Comparison of ENCODE assay signal across 10 cellular contexts in the genomic region with DNA sequence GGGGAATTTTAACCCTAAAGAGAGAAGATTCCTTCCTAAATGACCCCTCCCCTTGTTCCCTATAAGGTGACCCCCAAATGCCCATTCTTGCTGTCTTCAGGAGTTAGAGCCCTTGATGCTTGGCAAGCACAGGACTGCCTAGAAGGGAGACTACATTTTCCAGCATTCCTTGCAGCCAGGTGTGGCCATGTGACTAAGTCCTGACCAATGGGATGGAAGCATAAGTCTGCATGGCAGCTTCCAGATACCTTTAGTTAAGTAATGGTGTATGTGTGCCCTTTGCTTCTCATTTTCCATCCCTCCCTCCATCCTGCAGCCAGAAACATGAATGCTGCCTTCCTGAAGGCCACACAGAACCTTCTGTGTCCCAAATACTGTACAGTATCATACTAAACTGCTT. TPM values are rescaled to one million over a fixed set of nuclear protein-coding genes. Genes with fewer than 3 reads are reported as not detected.
DNase-seq lines count a peak whose midpoint lies in the region; ATAC-seq and TF ChIP-seq lines count a peak whose summit lies in the region.
"Had no signal": no experiment of that assay in that cellular context is flagged by ENCODE, and none has a peak within 500 bp of the region (broad histone marks: within the 10 kb centered on the region; RNA-seq: fewer than 3 reads in every experiment).

No MANE protein-coding gene starts in this region.

- H3K27ac ChIP-seq in endodermal cell (ENCODE audit: low read depth, low read length): no peak overlapping the region

- TF ChIP-seq CTCF in endodermal cell (conservative IDR thresholded peaks at IDR 0.05) (no peak), HFFc6 (IDR thresholded peaks at IDR 0.05) (no peak), foreskin fibroblast (IDR thresholded peaks at IDR 0.05; ENCODE audit: low read depth, low read length) (no peak)

- no peaks in the 10 kb centered on the region for H3K27me3 ChIP-seq in endodermal cell (ENCODE audit: control insufficient read depth, insufficient read depth, low read length, poor library complexity, severe bottlenecking)

- no peaks in the 10 kb centered on the region for H3K36me3 Mint-ChIP-seq in endodermal cell (ENCODE audit: low read depth)
- no peaks in the 10 kb centered on the region for H3K36me3 Mint-ChIP-seq in HFFc6 (ENCODE audit: low read depth)

- H3K27me3 Mint-ChIP-seq in endodermal cell (ENCODE audit: insufficient read depth) (peaks cover 11% of the 10 kb centered on the region), HFFc6 (ENCODE audit: insufficient read depth) (peaks cover 8% of the 10 kb centered on the region)

- no peaks in the 10 kb centered on the region for H3K36me3 ChIP-seq in endodermal cell (ENCODE audit: control insufficient read depth, insufficient read depth, low read length)

- no peak overlapping the region for H3K9ac ChIP-seq in endodermal cell (ENCODE audit: extremely low read depth, low read length, poor library complexity, severe bottlenecking)

- DNase-seq in COLO668 (lab: John Stamatoyannopoulos, UW; ENCODE audit: unreplicated experiment) (peak; percentile 20), H4 (ENCODE audit: low spot score) (peak; percentile 44), NCI-H510A (lab: John Stamatoyannopoulos, UW) (peak; percentile 41), endodermal cell (peak; percentile 81), HFFc6 (no peak), foreskin fibroblast (no peak)
- DNase-seq: left cardiac atrium had no signal

- no peak overlapping the region for H3K4me3 Mint-ChIP-seq in endodermal cell
- H3K4me3 Mint-ChIP-seq in HFFc6: no peak overlapping the region
- H3K4me3 Mint-ChIP-seq: stimulated activated naive CD8-positive, alpha-beta T cell treated with anti-CD3 and anti-CD28 coated beads, Interleukin-15, Interleukin-2, amounts not matched to agents 100 ng/mL and 50 ng/mL, for 24 hours had no signal

- H3K27ac Mint-ChIP-seq in endodermal cell (no peak overlapping the region), HFFc6 (no peak overlapping the region)

- peaks cover 2% of the 10 kb centered on the region for H3K4me1 Mint-ChIP-seq in endodermal cell
- H3K4me1 Mint-ChIP-seq in HFFc6 (ENCODE audit: low read depth): peaks cover 3% of the 10 kb centered on the region

- ATAC-seq in GM21528 (IDR thresholded peaks at IDR 0.05; ENCODE audit: low FRiP score, unreplicated experiment) (no peak), HG03521 (IDR thresholded peaks at IDR 0.05; ENCODE audit: unreplicated experiment) (no peak)

- H3K9me3 Mint-ChIP-seq in endodermal cell (no peaks in the 10 kb centered on the region), HFFc6 (no peaks in the 10 kb centered on the region)
- H3K9me3 Mint-ChIP-seq: stimulated activated naive CD8-positive, alpha-beta T cell treated with anti-CD3 and anti-CD28 coated beads, Interleukin-15, Interleukin-2, amounts not matched to agents 100 ng/mL and 50 ng/mL, for 24 hours had no signal

- H3K4me1 ChIP-seq in endodermal cell (ENCODE audit: control insufficient read depth, insufficient read depth, low read length): no peaks in the 10 kb centered on the region

- H3K4me3 ChIP-seq in endodermal cell (ENCODE audit: low read length): no peak overlapping the region
- no peak overlapping the region for H3K4me3 ChIP-seq in foreskin fibroblast (ENCODE audit: low read depth in 1 of 2, low read length in 2 of 2)

- no peaks in the 10 kb centered on the region for H3K9me3 ChIP-seq in endodermal cell (ENCODE audit: control insufficient read depth, low read length)

RNA-seq across cellular contexts. Expression of gene BFSP1, which starts 5.5 kb away (rescaled TPM):
- 8.2 and 12.3 TPM in 2 replicates for total RNA-seq in H4 (2014; rRNA removed; shearing (Covaris generic))
- total RNA-seq in endodermal cell: 10 to 100 TPM in 1 of 2 donors, 1 to 10 TPM in 1; 9.4 to 12.0 TPM
- 1.3 TPM for polyA plus RNA-seq in endodermal cell (2013, experiment 1 of 2)
- polyA plus RNA-seq in endodermal cell (2013, experiment 2 of 2): 1.4 TPM
- total RNA-seq in HFFc6 (2021; fragmentation: NEBNext Ultra II Directional; extraction: Animal tissue kit (Norgen Biotek cat#: 25700)): 1 to 10 TPM; 1.2 to 2.5 (median 1.8) TPM

RNA-seq across cellular contexts. Expression of gene DSTN, which starts 44.2 kb away (rescaled TPM):
- total RNA-seq in H4 (2014; rRNA removed; shearing (Covaris generic)): 289 and 303 TPM in 2 replicates
- total RNA-seq in endodermal cell: 100 to 1,000 TPM; 196 to 204 TPM
- polyA plus RNA-seq in endodermal cell (2013, experiment 1 of 2): 192 TPM
- polyA plus RNA-seq in endodermal cell (2013, experiment 2 of 2): 208 TPM
- 100 to 1,000 TPM; 497 to 624 (median 521) TPM for total RNA-seq in HFFc6 (2021; fragmentation: NEBNext Ultra II Directional; extraction: Animal tissue kit (Norgen Biotek cat#: 25700))

Comparison
In these comparisons a context has a peak if more than half of its experiments do, and no peak if none do; other contexts are left out.
1. DNase-seq: peak in COLO668 (single experiment), H4 (single experiment), NCI-H510A (single experiment) and endodermal cell (single experiment); none in HFFc6 (single experiment) and foreskin fibroblast (0 of 2).